In the genomic region with DNA sequence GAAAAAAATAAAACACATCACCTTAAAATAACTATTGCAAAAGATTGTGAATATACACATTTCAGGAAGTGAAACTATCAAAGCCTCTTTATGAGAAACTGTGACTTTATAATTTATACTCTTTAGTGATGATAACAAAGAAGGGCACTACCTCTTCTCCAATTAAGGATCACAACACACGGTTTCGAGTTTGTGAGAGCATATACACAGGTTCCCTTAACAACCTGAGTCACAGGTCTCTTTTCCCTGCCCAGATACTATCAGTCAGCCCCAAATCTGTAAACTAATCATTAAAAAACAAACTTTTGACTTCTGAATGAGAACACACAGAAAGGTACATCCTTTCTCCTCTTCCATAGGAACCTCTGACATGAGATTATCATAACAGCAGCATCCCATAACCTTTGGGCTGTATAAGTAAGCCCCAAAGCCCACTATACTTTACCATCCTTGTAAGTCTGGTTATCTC, we compare ENCODE assay signal across 8 cellular contexts. TPM values are rescaled to one million over a fixed set of nuclear protein-coding genes. Genes with fewer than 3 reads are reported as not detected.
DNase-seq lines count a peak whose midpoint lies in the region; ATAC-seq and TF ChIP-seq lines count a peak whose summit lies in the region.

No MANE protein-coding gene starts in this region.

- 0 out of 2 replicates have a peak, but pooled peaks cover 6% of the 10 kb centered on the region for H3K36me3 Mint-ChIP-seq in WTC11

- H3K18ac ChIP-seq in mesenchymal stem cell (ENCODE audit: low read depth in 1 of 2, low read length in 2 of 2) (no peak overlapping the region), trophoblast cell (ENCODE audit: low read length) (no peak overlapping the region)

- no peaks in the 10 kb centered on the region for H3K27me3 Mint-ChIP-seq in WTC11 (ENCODE audit: low read depth)

- DNase-seq in WTC11 (ENCODE audit: low spot score) (no peak), mesenchymal stem cell (peak; percentile 18), WERI-Rb-1 (no peak), trophoblast cell (no peak), OCI-M2 (lab: John Stamatoyannopoulos, UW; ENCODE audit: unreplicated experiment) (no peak)

- TF ChIP-seq CTCF in WTC11 (IDR thresholded peaks at IDR 0.05) (no peak), WERI-Rb-1 (IDR thresholded peaks at IDR 0.05; ENCODE audit: low read depth, low read length) (no peak)

- H2AK5ac ChIP-seq in mesenchymal stem cell (ENCODE audit: low read length, severe bottlenecking) (peak overlapping the region; percentile 49), trophoblast cell (ENCODE audit: low read length) (no peak overlapping the region)

- H3K36me3 ChIP-seq in BLaER1 (peaks cover 52% of the 10 kb centered on the region), mesenchymal stem cell (ENCODE audit: control insufficient read depth in 1 of 2, insufficient read depth in 2 of 2, low read depth in 1 of 2, low read length in 2 of 2) (peaks cover 3% of the 10 kb centered on the region in 2 experiments), WERI-Rb-1 (no peaks in the 10 kb centered on the region; the same call in none of the 2 replicates), trophoblast cell (ENCODE audit: control insufficient read depth in 1 of 2, insufficient read depth in 2 of 2, low read length in 2 of 2) (peaks cover 2% of the 10 kb centered on the region in 2 experiments)

- H3K79me1 ChIP-seq in mesenchymal stem cell (replicated peaks; ENCODE audit: low read length, poor library complexity, severe bottlenecking) (peaks cover 23% of the 10 kb centered on the region), trophoblast cell (ENCODE audit: low read length) (no peaks in the 10 kb centered on the region)

- peaks cover 47% of the 10 kb centered on the region for H3K4me1 ChIP-seq in BLaER1
- H3K4me1 ChIP-seq in mesenchymal stem cell (ENCODE audit: control insufficient read depth, insufficient read depth, low read depth, low read length) = peaks cover 8% of the 10 kb centered on the region
- peaks cover 7% of the 10 kb centered on the region in 2 experiments for H3K4me1 ChIP-seq in trophoblast cell (ENCODE audit: control insufficient read depth in 1 of 2, insufficient read depth in 2 of 2, low read length in 2 of 2)

- H3K14ac ChIP-seq in mesenchymal stem cell (ENCODE audit: low read length in 2 of 2) (no peak overlapping the region), trophoblast cell (ENCODE audit: low read length) (no peak overlapping the region)

- H2AFZ ChIP-seq in mesenchymal stem cell (ENCODE audit: low read depth, low read length) = no peak overlapping the region
- no peak overlapping the region for H2AFZ ChIP-seq in trophoblast cell (ENCODE audit: insufficient read depth, low read length, poor library complexity)

- H3K9me3 ChIP-seq in BLaER1 (peaks cover 8% of the 10 kb centered on the region), mesenchymal stem cell (ENCODE audit: control insufficient read depth, low read length) (no peaks in the 10 kb centered on the region), WERI-Rb-1 (ENCODE audit: severe bottlenecking) (no peaks in the 10 kb centered on the region), trophoblast cell (ENCODE audit: insufficient read depth, low read depth, low read length) (no peaks in the 10 kb centered on the region)

- POLR2A ChIA-PET in WTC11 (lab: Charles Lee) = no interaction called here

- H3K23ac ChIP-seq in mesenchymal stem cell (ENCODE audit: low read length in 2 of 2) (no peak overlapping the region), trophoblast cell (ENCODE audit: low read length) (no peak overlapping the region)

- H3K27ac ChIP-seq in BLaER1 = peak overlapping the region; percentile 81
- H3K27ac ChIP-seq in mesenchymal stem cell (ENCODE audit: low read length, poor library complexity, severe bottlenecking) = peak overlapping the region; percentile 16
- H3K27ac ChIP-seq in WERI-Rb-1 = no peak overlapping the region
- H3K27ac ChIP-seq in trophoblast cell (ENCODE audit: low read depth, low read length) = no peak overlapping the region

- H3K4me1 Mint-ChIP-seq in WTC11 = peaks cover 55% of the 10 kb centered on the region

- H3K4me2 ChIP-seq in BLaER1 (peak overlapping the region; percentile 81), mesenchymal stem cell (ENCODE audit: low read length, poor library complexity, severe bottlenecking) (no peak overlapping the region), trophoblast cell (ENCODE audit: low read length) (no peak overlapping the region)

- H2BK5ac ChIP-seq in mesenchymal stem cell (ENCODE audit: low read depth, low read length, poor library complexity, severe bottlenecking) (no peak overlapping the region), trophoblast cell (ENCODE audit: low read depth, low read length, poor library complexity) (no peak overlapping the region)

- no peaks in the 10 kb centered on the region for H3K9me3 Mint-ChIP-seq in WTC11

- H3K27me3 ChIP-seq in BLaER1 (no peaks in the 10 kb centered on the region), mesenchymal stem cell (ENCODE audit: control insufficient read depth in 1 of 2, insufficient read depth in 1 of 2, low read length in 2 of 2) (no peaks in the 10 kb centered on the region), WERI-Rb-1 (ENCODE audit: insufficient read depth, low read depth, severe bottlenecking) (no peaks in the 10 kb centered on the region), trophoblast cell (ENCODE audit: insufficient read depth, low read length) (no peaks in the 10 kb centered on the region)

- H4K8ac ChIP-seq in mesenchymal stem cell (ENCODE audit: low read length) = no peak overlapping the region
- no peak overlapping the region for H4K8ac ChIP-seq in trophoblast cell (ENCODE audit: low read depth, low read length)

- no peak overlapping the region for H3K4me3 Mint-ChIP-seq in WTC11

- H3K4me3 ChIP-seq in BLaER1 (no peak overlapping the region; the same call in 1 of the 2 replicates), mesenchymal stem cell (ENCODE audit: insufficient read depth in 1 of 2, low read depth in 1 of 2, low read length in 2 of 2) (peak overlapping the region in 1 of 2 experiments; percentile 23), WERI-Rb-1 (ENCODE audit: low read depth, low read length) (no peak overlapping the region), trophoblast cell (ENCODE audit: low read depth, low read length) (no peak overlapping the region)

- H2BK120ac ChIP-seq in mesenchymal stem cell (ENCODE audit: low read depth, low read length) (no peak overlapping the region), trophoblast cell (ENCODE audit: insufficient read depth, low read length, poor library complexity) (no peak overlapping the region)

- H4K91ac ChIP-seq in mesenchymal stem cell (ENCODE audit: low read length) (no peak overlapping the region), trophoblast cell (ENCODE audit: low read depth, low read length) (no peak overlapping the region)

- H3K79me2 ChIP-seq in trophoblast cell (ENCODE audit: control insufficient read depth, insufficient read depth, low read length, poor library complexity) = no peaks in the 10 kb centered on the region

- ATAC-seq in GM19351 (IDR thresholded peaks at IDR 0.05; ENCODE audit: unreplicated experiment) = peak; percentile 57
- peak; percentile 45 for ATAC-seq in HG03280 (IDR thresholded peaks at IDR 0.05; ENCODE audit: unreplicated experiment)
- no peak for ATAC-seq in WTC11

- 90% methylated on average over 2 of the region's 2 CpGs for WGBS in mesenchymal stem cell
- no CpG with 5 or more reads among the region's 2 CpGs for WGBS in trophoblast cell (ENCODE audit: extremely low coverage, insufficient coverage, insufficient read length)

- H2BK12ac ChIP-seq in mesenchymal stem cell (ENCODE audit: low read length in 2 of 2) (no peak overlapping the region), trophoblast cell (ENCODE audit: low read length) (no peak overlapping the region)

- CTCF ChIA-PET in WTC11 (lab: Charles Lee) = interaction anchor here (1.4 kb wide), 1 partner anchor 95 kb away, joined by 3 read pairs; no protein-coding TSS in a partner anchor

- H3K4ac ChIP-seq in mesenchymal stem cell (ENCODE audit: low read depth in 1 of 2, low read length in 2 of 2) (no peak overlapping the region), trophoblast cell (ENCODE audit: low read depth, low read length) (no peak overlapping the region)

- H3K27ac Mint-ChIP-seq in WTC11 = peak overlapping the region; percentile 39; the same call in 1 of the 2 replicates

- peak overlapping the region; percentile 59; the same call in 1 of the 2 replicates for H3K9ac ChIP-seq in BLaER1
- peak overlapping the region; percentile 48 for H3K9ac ChIP-seq in mesenchymal stem cell (ENCODE audit: low read length)
- no peak overlapping the region for H3K9ac ChIP-seq in trophoblast cell (ENCODE audit: low read length)

- no peak overlapping the region for H2BK15ac ChIP-seq in mesenchymal stem cell (ENCODE audit: low read depth, poor library complexity, severe bottlenecking)

- peaks cover 18% of the 10 kb centered on the region for H4K20me1 ChIP-seq in BLaER1

- no peak overlapping the region for H4K12ac ChIP-seq in trophoblast cell (ENCODE audit: low read depth, low read length)

TF ChIP-seq in WTC11, 78 proteins besides CTCF, POLR2A, EP300 and RAD21 (continues in another document):
- TF ChIP-seq, protein P1, sequence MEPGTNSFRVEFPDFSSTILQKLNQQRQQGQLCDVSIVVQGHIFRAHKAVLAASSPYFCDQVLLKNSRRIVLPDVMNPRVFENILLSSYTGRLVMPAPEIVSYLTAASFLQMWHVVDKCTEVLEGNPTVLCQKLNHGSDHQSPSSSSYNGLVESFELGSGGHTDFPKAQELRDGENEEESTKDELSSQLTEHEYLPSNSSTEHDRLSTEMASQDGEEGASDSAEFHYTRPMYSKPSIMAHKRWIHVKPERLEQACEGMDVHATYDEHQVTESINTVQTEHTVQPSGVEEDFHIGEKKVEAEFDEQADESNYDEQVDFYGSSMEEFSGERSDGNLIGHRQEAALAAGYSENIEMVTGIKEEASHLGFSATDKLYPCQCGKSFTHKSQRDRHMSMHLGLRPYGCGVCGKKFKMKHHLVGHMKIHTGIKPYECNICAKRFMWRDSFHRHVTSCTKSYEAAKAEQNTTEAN (CRISPR knock-in tag; IDR thresholded peaks at IDR 0.05) = no peak
- TF ChIP-seq NFE2L1 (CRISPR knock-in tag; IDR thresholded peaks at IDR 0.05) (no peak), ZNF423 (CRISPR knock-in tag; IDR thresholded peaks at IDR 0.05) (no peak), ZBTB21 (CRISPR knock-in tag; IDR thresholded peaks at IDR 0.05; ENCODE audit: borderline replicate concordance) (no peak)
- TF ChIP-seq, protein P2, sequence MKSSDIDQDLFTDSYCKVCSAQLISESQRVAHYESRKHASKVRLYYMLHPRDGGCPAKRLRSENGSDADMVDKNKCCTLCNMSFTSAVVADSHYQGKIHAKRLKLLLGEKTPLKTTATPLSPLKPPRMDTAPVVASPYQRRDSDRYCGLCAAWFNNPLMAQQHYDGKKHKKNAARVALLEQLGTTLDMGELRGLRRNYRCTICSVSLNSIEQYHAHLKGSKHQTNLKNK (CRISPR knock-in tag; IDR thresholded peaks at IDR 0.05) = no peak

RNA-seq across cellular contexts. Expression of a gene that starts 44.9 kb away (rescaled TPM):
- 37.7 to 45.3 TPM (median 43.3 TPM) in 3 replicates for total RNA-seq in WTC11 (2021)
- 18.4 TPM for polyA plus RNA-seq in mesenchymal stem cell (2013, experiment 1 of 2)
- polyA plus RNA-seq in mesenchymal stem cell (2013, experiment 2 of 2) = 16.9 TPM
- 23.3 and 26.4 TPM in 2 replicates for polyA plus RNA-seq in trophoblast cell (2013)

Comparison
In these comparisons a context has a peak if more than half of its experiments do, and no peak if none do; other contexts are left out.
1. H3K27ac ChIP-seq: peak in BLaER1 (single experiment) and mesenchymal stem cell (single experiment); none in WERI-Rb-1 (single experiment) and trophoblast cell (single experiment).